ENCODE assay signal across 14 cellular contexts in the genomic region with DNA sequence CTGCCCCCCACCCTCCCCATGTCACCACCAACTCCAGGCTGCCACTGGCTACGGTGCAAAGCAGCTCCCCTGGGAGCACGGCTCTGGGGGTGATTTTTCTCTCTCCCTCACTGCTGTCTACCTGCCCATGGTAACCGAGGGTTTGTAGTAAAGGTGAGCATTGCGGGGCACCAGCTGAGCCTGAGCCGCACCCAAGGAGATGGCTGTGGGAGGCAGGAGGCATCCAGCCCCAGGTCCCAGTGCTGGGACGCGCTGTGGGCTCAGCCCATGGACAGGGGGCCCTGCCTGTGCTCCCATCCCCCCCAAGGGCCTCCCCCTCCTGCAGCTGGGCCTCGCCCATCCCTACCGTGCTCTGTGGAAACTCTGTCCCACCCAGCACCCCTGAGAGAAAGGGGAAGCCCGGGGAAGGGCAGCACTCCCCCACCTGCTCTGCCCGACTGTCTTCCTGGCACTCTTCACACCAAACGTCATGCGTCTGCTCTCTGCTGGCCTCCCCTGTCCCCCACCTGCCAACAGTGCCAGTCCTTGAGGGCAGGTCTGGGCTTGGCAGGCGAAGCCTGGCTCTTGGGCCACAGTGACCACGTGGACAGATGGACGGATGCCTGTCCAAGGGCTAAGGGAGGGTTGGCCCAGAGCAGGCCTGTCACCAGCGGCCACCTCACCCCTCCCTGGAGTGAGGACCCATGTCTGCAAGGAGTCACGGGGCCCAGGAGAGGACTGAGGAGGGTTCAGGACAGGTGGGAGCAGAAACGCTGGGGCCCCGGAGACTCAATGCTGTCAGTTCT. TPM values are rescaled to one million over a fixed set of nuclear protein-coding genes. Genes with fewer than 3 reads are reported as not detected.
A peak's percentile ranks its signal among the peaks of the same experiment; 100 is the strongest.
DNase-seq lines count a peak whose midpoint lies in the region; TF ChIP-seq lines count a peak whose summit lies in the region.
"Had no signal": no experiment of that assay in that cellular context is flagged by ENCODE, and none has a peak within 500 bp of the region (broad histone marks: within the 10 kb centered on the region; RNA-seq: fewer than 3 reads in every experiment).

No MANE protein-coding gene starts in this region.

- peaks cover 0 to 6% (median 2%) of the 10 kb centered on the region in 4 donors for H3K4me1 ChIP-seq in transverse colon

- intact Hi-C loops in transverse colon (cut with DNase I; ENCODE audit: low total_unique reads): no loop called here
- intact Hi-C loops in Calu3 (cut with micrococcal nuclease; ENCODE audit: unreplicated experiment): no loop called here

- no TSS peak for BruUV-seq in Calu3 (replicated peaks; lab: Mats Ljungman, UMichigan)

- no peak overlapping the region for H3K27ac ChIP-seq in transverse colon
- H3K27ac ChIP-seq: SK-N-MC had no signal

- CTCF ChIA-PET in Calu3 (lab: Charles Lee): no interaction called here

- DNase-seq in G401 (ENCODE audit: low spot score) (peak; percentile 92), NCI-H2196 treated with DMSO at 0.1 percent for 48 hours (lab: John Stamatoyannopoulos, UW; ENCODE audit: unreplicated experiment) (peak; percentile 22), glutamatergic neuron (no peak), myocyte (ENCODE audit: low read depth) (peak; percentile 30), NCI-H526 (lab: John Stamatoyannopoulos, UW) (no peak), transverse colon (no peak), Calu3 (no peak)
- DNase-seq: COR-L47, H7, NCI-H2029, NCI-H2171 treated with DMSO at 0.1 percent for 48 hours, NCI-H510A had no signal

- peaks cover 25% of the 10 kb centered on the region for H3K4me1 Mint-ChIP-seq in glutamatergic neuron (ENCODE audit: low read depth, unreplicated experiment)
- no peaks in the 10 kb centered on the region for H3K4me1 Mint-ChIP-seq in Calu3 (ENCODE audit: low read depth, unreplicated experiment)

- H3K27ac Mint-ChIP-seq in glutamatergic neuron (ENCODE audit: unreplicated experiment) (peak overlapping the region; percentile 38), Calu3 (ENCODE audit: unreplicated experiment) (no peak overlapping the region)

- no peaks in the 10 kb centered on the region for H3K36me3 Mint-ChIP-seq in glutamatergic neuron (ENCODE audit: unreplicated experiment)
- H3K36me3 Mint-ChIP-seq in Calu3 (ENCODE audit: insufficient read depth, unreplicated experiment): no peaks in the 10 kb centered on the region

- TF ChIP-seq CTCF in glutamatergic neuron (IDR thresholded peaks at IDR 0.05; ENCODE audit: partially characterized antibody, unreplicated experiment): no peak
- TF ChIP-seq CTCF in transverse colon (IDR thresholded peaks at IDR 0.05): no peak
- TF ChIP-seq CTCF in Calu3 (IDR thresholded peaks at IDR 0.05; ENCODE audit: unreplicated experiment): no peak

- no peak for TF ChIP-seq EP300 in transverse colon (IDR thresholded peaks at IDR 0.05; ENCODE audit: low read depth)

- H3K9me3 ChIP-seq in transverse colon: no peaks in the 10 kb centered on the region

- in situ Hi-C loops in G401 (cut with HindIII; ENCODE audit: low sequenced_read_pairs): no loop called here
- in situ Hi-C loops in transverse colon (cut with MboI; ENCODE audit: low pct_ligation_motif_present in 1 of 4, low pct_unique_long_range_greater_than_20kb in 1 of 4, low sequenced_read_pairs in 3 of 4): no loop called here

- H3K27me3 Mint-ChIP-seq in glutamatergic neuron (ENCODE audit: unreplicated experiment) (peaks cover 17% of the 10 kb centered on the region), Calu3 (ENCODE audit: unreplicated experiment) (peaks cover 90% of the 10 kb centered on the region)

- no peak overlapping the region for H3K4me3 ChIP-seq in transverse colon
- H3K4me3 ChIP-seq: SK-N-MC had no signal

- H3K36me3 ChIP-seq in transverse colon: no peaks in the 10 kb centered on the region

- no peak overlapping the region for H3K4me3 Mint-ChIP-seq in glutamatergic neuron (ENCODE audit: unreplicated experiment)
- no peak overlapping the region for H3K4me3 Mint-ChIP-seq in Calu3 (ENCODE audit: low read depth, unreplicated experiment)

- H3K9me3 Mint-ChIP-seq in glutamatergic neuron (ENCODE audit: unreplicated experiment) (peaks cover 8% of the 10 kb centered on the region), Calu3 (ENCODE audit: low read depth, unreplicated experiment) (no peaks in the 10 kb centered on the region)

- 60% methylated on average over 19 of the region's 20 CpGs; no CpG with 5 or more reads in 1 of the 2 donors for WGBS in transverse colon (ENCODE audit: low coverage in 1 of 2), 2 donors

- H3K27me3 ChIP-seq in transverse colon: peaks cover 49% of the 10 kb centered on the region

- TF ChIP-seq POLR2A in transverse colon (IDR thresholded peaks at IDR 0.05): no peak

RNA-seq across cellular contexts. Expression of gene CHRNA4, which starts 3.8 kb away (rescaled TPM):
- total RNA-seq in G401 (2014; rRNA removed; shearing (Covaris generic)): 0.37 and 1.4 TPM in 2 replicates
- 165 TPM for total RNA-seq in glutamatergic neuron (ENCODE audit: unreplicated experiment)
- not detected in 2 replicates for total RNA-seq in myocyte
- not detected for polyA plus RNA-seq in myocyte (2012)
- total RNA-seq in transverse colon: under 1 TPM in 1 of 4 donors, not detected in 3; 0.20 TPM
- total RNA-seq in Calu3 (2022): not detected in 2 replicates
- total RNA-seq: HT-29 had no signal

Comparison
In these comparisons a context has a peak if more than half of its experiments do, and no peak if none do; other contexts are left out.
1. DNase-seq: peak in G401 (single experiment), NCI-H2196 treated with DMSO at 0.1 percent for 48 hours (single experiment) and myocyte (single experiment); none in glutamatergic neuron (single experiment), NCI-H526 (0 of 2), transverse colon (single experiment) and Calu3 (single experiment).
2. RNA of gene CHRNA4, which starts 3.8 kb away (total RNA-seq): 165 TPM in glutamatergic neuron (single experiment); 0.37 to 1.4 TPM in G401, not detected in myocyte, 0.20 TPM in transverse colon and not detected in Calu3; every median in the first group is over 10 times any median in the second.